1 cellular context compared by ENCODE assay signal in the genomic region with DNA sequence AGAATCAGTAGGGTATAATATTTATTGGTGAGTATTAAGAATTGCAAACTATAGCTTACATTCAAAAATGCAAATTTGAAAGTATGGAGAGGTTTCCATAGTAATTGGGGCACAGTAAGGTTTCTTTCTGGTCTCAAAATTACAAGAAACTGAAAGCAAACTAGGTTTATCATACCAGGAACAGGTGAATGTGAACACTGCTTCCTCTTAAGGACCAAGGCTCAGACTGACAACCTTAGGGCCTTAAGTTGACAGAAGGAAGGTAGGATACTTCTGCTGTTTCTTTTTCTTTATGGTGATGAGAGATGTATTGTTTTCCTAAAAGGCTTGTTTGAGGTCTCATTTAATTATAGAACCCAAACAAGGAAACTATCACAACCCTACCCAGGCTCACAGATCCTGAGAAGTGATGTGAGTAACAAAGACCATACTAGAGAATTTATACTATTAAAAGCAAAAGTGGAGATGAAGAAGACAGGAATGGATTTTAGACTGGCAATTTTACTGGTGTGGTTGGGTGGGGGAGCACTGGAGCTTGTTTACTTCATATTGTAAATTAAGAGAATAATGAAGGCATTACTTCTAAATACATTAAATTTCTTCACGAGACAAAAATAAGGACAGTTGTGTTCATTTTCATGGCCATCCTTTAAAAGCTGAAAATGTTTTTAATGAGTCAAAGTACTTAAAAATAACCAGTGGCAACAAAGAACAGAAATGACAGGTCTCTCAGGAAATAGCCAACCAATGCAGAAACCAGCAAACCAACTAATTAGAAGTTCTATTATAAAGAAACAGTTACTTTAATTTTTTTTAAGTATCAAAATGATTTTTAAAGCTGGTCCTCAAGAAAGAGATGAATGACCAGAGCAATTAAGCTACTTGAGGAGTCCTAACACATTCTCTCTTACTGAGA.
TF ChIP-seq lines count a peak whose summit lies in the region.

No MANE protein-coding gene starts in this region.

TF ChIP-seq in HepG2, 621 proteins besides CTCF, POLR2A, EP300 and RAD21:
- TF ChIP-seq RBM22 (optimal IDR thresholded peaks at IDR 0.05; ENCODE audit: low read length) = peak; percentile 63
- TF ChIP-seq JUND (CRISPR knock-in tag; IDR thresholded peaks at IDR 0.05) = no peak
